Comparison of ENCODE assay signal across 9 cellular contexts in the genomic region with DNA sequence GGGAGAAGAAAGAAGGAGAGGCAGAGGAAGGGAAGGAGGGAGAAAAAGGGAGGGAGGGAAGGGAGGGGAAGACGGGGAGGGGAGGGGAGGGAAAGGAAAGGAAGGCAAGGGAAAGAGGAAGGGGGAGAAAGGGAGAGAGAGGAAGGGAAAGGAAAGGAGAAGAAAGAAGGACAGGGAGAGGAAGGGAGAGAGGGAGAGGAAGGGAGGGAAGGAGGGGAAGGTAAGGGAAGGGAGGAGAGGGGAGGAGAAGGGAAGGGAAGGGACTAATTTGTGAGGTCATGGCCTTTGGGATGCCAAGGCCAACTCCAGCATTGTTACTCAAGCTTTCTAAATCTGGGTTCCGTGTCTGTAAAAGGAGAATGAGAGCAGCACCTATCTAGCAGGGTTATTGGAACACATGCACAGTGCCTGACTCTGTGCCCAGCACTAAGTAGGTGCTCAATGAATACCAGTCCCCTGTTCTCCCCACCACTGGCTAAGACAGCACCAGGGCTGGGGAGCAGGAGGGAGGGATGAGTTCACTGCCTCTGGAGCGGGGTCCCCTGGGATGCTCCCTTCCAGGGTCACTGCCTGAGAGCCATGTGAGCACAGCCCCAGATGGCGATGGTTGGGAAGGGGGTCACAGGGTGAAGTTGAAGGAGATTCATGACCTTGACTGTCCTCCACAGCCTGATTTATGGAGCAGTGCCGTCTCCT.
"Had no signal": no experiment of that assay in that cellular context is flagged by ENCODE, and none has a peak within 500 bp of the region (broad histone marks: within the 10 kb centered on the region; RNA-seq: fewer than 3 reads in every experiment).

No MANE protein-coding gene starts in this region.

- H3K27ac ChIP-seq: GM23248, HL-60 had no signal

- H3K4me3 Mint-ChIP-seq: H9, HFFc6 had no signal

- H3K27ac Mint-ChIP-seq: H9, HFFc6 had no signal

- H3K4me3 ChIP-seq: GM23248, K562 had no signal

- H3K9me3 Mint-ChIP-seq: HFFc6 had no signal

- H3K4me1 Mint-ChIP-seq: H9 had no signal

- DNase-seq: GM23248, GOT3, H9, HCEC 1CT, HFFc6, IMR-90, KG1 had no signal

- ATAC-seq: K562 had no signal
